In genomic region chr5:90473321-90474234, GRCh38 we compare ENCODE assay signal across 8 cellular contexts. TPM values are rescaled to one million over a fixed set of nuclear protein-coding genes. Genes with fewer than 3 reads are reported as not detected.
DNase-seq lines count a peak whose midpoint lies in the region; ATAC-seq and TF ChIP-seq lines count a peak whose summit lies in the region.

No MANE protein-coding gene starts in this region.

- peaks cover 35% of the 10 kb centered on the region for H3K4me1 Mint-ChIP-seq in activated T-helper 2 cell treated with anti-CD3 and anti-CD28 coated beads, Interferon-gamma antibody, Interleukin-2, Interleukin-4, amounts not matched to agents 10 μg/mL and 5 μg/mL and 100 μg/mL, durations not matched to agents 14 hours and 24 hours and 36 hours (ENCODE audit: low read depth)
- H3K4me1 Mint-ChIP-seq in neural progenitor cell (peaks cover 36% of the 10 kb centered on the region), type B pancreatic cell (ENCODE audit: unreplicated experiment) (peaks cover 24% of the 10 kb centered on the region)

- H3K4me1 ChIP-seq in foreskin keratinocyte (peaks cover 5% of the 10 kb centered on the region), neural progenitor cell (peaks cover 21% of the 10 kb centered on the region)

- no peaks in the 10 kb centered on the region for H3K9me3 ChIP-seq in neural progenitor cell (ENCODE audit: low read depth)

- no peak overlapping the region for H3K9ac ChIP-seq in neural progenitor cell

- TF ChIP-seq CTCF in foreskin keratinocyte (conservative IDR thresholded peaks at IDR 0.05) (no peak), neural progenitor cell (IDR thresholded peaks at IDR 0.05) (no peak), type B pancreatic cell (conservative IDR thresholded peaks at IDR 0.05) (no peak)

- H3K27me3 Mint-ChIP-seq in activated T-helper 2 cell treated with anti-CD3 and anti-CD28 coated beads, Interferon-gamma antibody, Interleukin-2, Interleukin-4, amounts not matched to agents 10 μg/mL and 5 μg/mL and 100 μg/mL, durations not matched to agents 14 hours and 24 hours and 36 hours (ENCODE audit: low read depth): no peaks in the 10 kb centered on the region
- H3K27me3 Mint-ChIP-seq in neural progenitor cell (ENCODE audit: insufficient read depth, low read depth) (peaks cover 9% of the 10 kb centered on the region), type B pancreatic cell (peaks cover 3% of the 10 kb centered on the region)

- DNase-seq in ACHN (peak; percentile 28), NCI-H82 treated with DMSO at 0.1 percent for 48 hours (lab: John Stamatoyannopoulos, UW; ENCODE audit: unreplicated experiment) (peak; percentile 32), foreskin keratinocyte (peak; percentile 21 to 45), neural progenitor cell (ENCODE audit: low spot score) (peak; percentile 71), type B pancreatic cell (ENCODE audit: extremely low spot score, unreplicated experiment) (peak; percentile 70)
- DNase-seq in activated T-helper 2 cell treated with anti-CD3 and anti-CD28 coated beads, Interferon-gamma antibody, Interleukin-2, Interleukin-4, amounts not matched to agents 10 μg/mL and 5 μg/mL and 100 μg/mL, durations not matched to agents 14 hours and 24 hours and 36 hours (ENCODE audit: low spot score): peak; percentile 13

- intact Hi-C loops in activated T-helper 2 cell treated with anti-CD3 and anti-CD28 coated beads, Interferon-gamma antibody, Interleukin-2, Interleukin-4, amounts not matched to agents 10 μg/mL and 5 μg/mL and 100 μg/mL, durations not matched to agents 14 hours and 24 hours and 36 hours (cut with micrococcal nuclease): loop anchor here (1.0 to 2.0 kb wide), 3 partner anchors 35 to 64 kb away; partner anchors contain the start of genes CETN3 and LYSMD3

- peaks cover 3% of the 10 kb centered on the region for H4K20me1 ChIP-seq in neural progenitor cell (ENCODE audit: low read depth)

- H3K4me3 Mint-ChIP-seq in activated T-helper 2 cell treated with anti-CD3 and anti-CD28 coated beads, Interferon-gamma antibody, Interleukin-2, Interleukin-4, amounts not matched to agents 10 μg/mL and 5 μg/mL and 100 μg/mL, durations not matched to agents 14 hours and 24 hours and 36 hours (ENCODE audit: low read depth): peak overlapping the region; percentile 90
- H3K4me3 Mint-ChIP-seq in neural progenitor cell (peak overlapping the region; percentile 95), type B pancreatic cell (peak overlapping the region; percentile 97)

- no peaks in the 10 kb centered on the region for H3K36me3 ChIP-seq in neural progenitor cell

- H3K9me3 Mint-ChIP-seq in activated T-helper 2 cell treated with anti-CD3 and anti-CD28 coated beads, Interferon-gamma antibody, Interleukin-2, Interleukin-4, amounts not matched to agents 10 μg/mL and 5 μg/mL and 100 μg/mL, durations not matched to agents 14 hours and 24 hours and 36 hours: no peaks in the 10 kb centered on the region
- H3K9me3 Mint-ChIP-seq in neural progenitor cell (peaks cover 14% of the 10 kb centered on the region), type B pancreatic cell (peaks cover 4% of the 10 kb centered on the region)

- peak overlapping the region; percentile 77 for H2AFZ ChIP-seq in neural progenitor cell (replicated peaks)

- no peak overlapping the region for H3K27ac ChIP-seq in foreskin keratinocyte
- H3K27ac ChIP-seq in neural progenitor cell: no peak overlapping the region

- in situ Hi-C loops in ACHN (cut with HindIII; ENCODE audit: low pct_ligation_motif_present, low pct_unique_long_range_greater_than_20kb, low sequenced_read_pairs): no loop called here

- H3K4me3 ChIP-seq in neural progenitor cell: peak overlapping the region; percentile 67

- H3K27me3 ChIP-seq in foreskin keratinocyte: no peaks in the 10 kb centered on the region
- H3K27me3 ChIP-seq in neural progenitor cell: peaks cover 33% of the 10 kb centered on the region

- H3K27ac Mint-ChIP-seq in activated T-helper 2 cell treated with anti-CD3 and anti-CD28 coated beads, Interferon-gamma antibody, Interleukin-2, Interleukin-4, amounts not matched to agents 10 μg/mL and 5 μg/mL and 100 μg/mL, durations not matched to agents 14 hours and 24 hours and 36 hours: peak overlapping the region; percentile 87
- H3K27ac Mint-ChIP-seq in neural progenitor cell: peak overlapping the region; percentile 6
- peak overlapping the region; percentile 88 for H3K27ac Mint-ChIP-seq in type B pancreatic cell

- H3K79me2 ChIP-seq in neural progenitor cell (ENCODE audit: low read depth): peaks cover 3% of the 10 kb centered on the region

- peaks cover 45% of the 10 kb centered on the region for H3F3A ChIP-seq in neural progenitor cell (ENCODE audit: low read depth)

- H3K4me2 ChIP-seq in neural progenitor cell: peak overlapping the region; percentile 86

- ATAC-seq in GM18511 (IDR thresholded peaks at IDR 0.05; ENCODE audit: unreplicated experiment) (peak; percentile 24), HG03039 (IDR thresholded peaks at IDR 0.05; ENCODE audit: unreplicated experiment) (peak; percentile 14), foreskin keratinocyte (peak; percentile 5)

- H3K36me3 Mint-ChIP-seq in activated T-helper 2 cell treated with anti-CD3 and anti-CD28 coated beads, Interferon-gamma antibody, Interleukin-2, Interleukin-4, amounts not matched to agents 10 μg/mL and 5 μg/mL and 100 μg/mL, durations not matched to agents 14 hours and 24 hours and 36 hours (ENCODE audit: low read depth): peaks cover 31% of the 10 kb centered on the region
- H3K36me3 Mint-ChIP-seq in neural progenitor cell (peaks cover 20% of the 10 kb centered on the region), type B pancreatic cell (peaks cover 10% of the 10 kb centered on the region)

RNA-seq across cellular contexts. Expression of gene MBLAC2, which starts 1.0 kb away (rescaled TPM):
- 6.1 and 6.4 TPM in 2 replicates for total RNA-seq in activated T-helper 2 cell treated with anti-CD3 and anti-CD28 coated beads, Interferon-gamma antibody, Interleukin-2, Interleukin-4, amounts not matched to agents 10 μg/mL and 5 μg/mL and 100 μg/mL, durations not matched to agents 14 hours and 24 hours and 36 hours
- total RNA-seq in foreskin keratinocyte: 3.8 and 5.5 TPM in 2 replicates
- 1.1 and 1.9 TPM in 2 replicates for polyA plus RNA-seq in foreskin keratinocyte
- total RNA-seq in neural progenitor cell (ENCODE audit: low replicate concordance): 5.1 and 5.7 TPM in 2 replicates
- 3.9 and 6.2 TPM in 2 replicates for total RNA-seq in type B pancreatic cell (ENCODE audit: low replicate concordance)

RNA-seq across cellular contexts. Expression of gene POLR3G, which starts 1.1 kb away (rescaled TPM):
- 17.1 and 18.6 TPM in 2 replicates for total RNA-seq in activated T-helper 2 cell treated with anti-CD3 and anti-CD28 coated beads, Interferon-gamma antibody, Interleukin-2, Interleukin-4, amounts not matched to agents 10 μg/mL and 5 μg/mL and 100 μg/mL, durations not matched to agents 14 hours and 24 hours and 36 hours
- total RNA-seq in foreskin keratinocyte: 21.6 and 24.1 TPM in 2 replicates
- polyA plus RNA-seq in foreskin keratinocyte: 11.9 and 15.3 TPM in 2 replicates
- total RNA-seq in neural progenitor cell (ENCODE audit: low replicate concordance): 4.4 and 8.4 TPM in 2 replicates
- total RNA-seq in type B pancreatic cell (ENCODE audit: low replicate concordance): 1.1 and 2.4 TPM in 2 replicates

RNA-seq across cellular contexts. Expression of gene LYSMD3, which starts 55.8 kb away (rescaled TPM):
- 13.5 and 13.7 TPM in 2 replicates for total RNA-seq in activated T-helper 2 cell treated with anti-CD3 and anti-CD28 coated beads, Interferon-gamma antibody, Interleukin-2, Interleukin-4, amounts not matched to agents 10 μg/mL and 5 μg/mL and 100 μg/mL, durations not matched to agents 14 hours and 24 hours and 36 hours
- total RNA-seq in foreskin keratinocyte: 14.9 and 15.7 TPM in 2 replicates
- polyA plus RNA-seq in foreskin keratinocyte: 4.0 and 4.7 TPM in 2 replicates
- total RNA-seq in neural progenitor cell (ENCODE audit: low replicate concordance): 8.2 and 16.3 TPM in 2 replicates
- total RNA-seq in type B pancreatic cell (ENCODE audit: low replicate concordance): 15.0 and 21.0 TPM in 2 replicates

Comparison
In these comparisons a context has a peak if more than half of its experiments do, and no peak if none do; other contexts are left out.
1. DNase-seq: peak in every context shown above with its lines; median percentile 71 in neural progenitor cell; 70 in type B pancreatic cell; 33 in foreskin keratinocyte; 32 in NCI-H82 treated with DMSO at 0.1 percent for 48 hours; 28 in ACHN; 13 in activated T-helper 2 cell treated with anti-CD3 and anti-CD28 coated beads, Interferon-gamma antibody, Interleukin-2, Interleukin-4, amounts not matched to agents 10 μg/mL and 5 μg/mL and 100 μg/mL, durations not matched to agents 14 hours and 24 hours and 36 hours.
2. H3K27ac Mint-ChIP-seq: peak in every context shown above with its lines; median percentile 88 in type B pancreatic cell; 87 in activated T-helper 2 cell treated with anti-CD3 and anti-CD28 coated beads, Interferon-gamma antibody, Interleukin-2, Interleukin-4, amounts not matched to agents 10 μg/mL and 5 μg/mL and 100 μg/mL, durations not matched to agents 14 hours and 24 hours and 36 hours; 6 in neural progenitor cell.